ENCODE assay signal across 12 cellular contexts in the genomic region with DNA sequence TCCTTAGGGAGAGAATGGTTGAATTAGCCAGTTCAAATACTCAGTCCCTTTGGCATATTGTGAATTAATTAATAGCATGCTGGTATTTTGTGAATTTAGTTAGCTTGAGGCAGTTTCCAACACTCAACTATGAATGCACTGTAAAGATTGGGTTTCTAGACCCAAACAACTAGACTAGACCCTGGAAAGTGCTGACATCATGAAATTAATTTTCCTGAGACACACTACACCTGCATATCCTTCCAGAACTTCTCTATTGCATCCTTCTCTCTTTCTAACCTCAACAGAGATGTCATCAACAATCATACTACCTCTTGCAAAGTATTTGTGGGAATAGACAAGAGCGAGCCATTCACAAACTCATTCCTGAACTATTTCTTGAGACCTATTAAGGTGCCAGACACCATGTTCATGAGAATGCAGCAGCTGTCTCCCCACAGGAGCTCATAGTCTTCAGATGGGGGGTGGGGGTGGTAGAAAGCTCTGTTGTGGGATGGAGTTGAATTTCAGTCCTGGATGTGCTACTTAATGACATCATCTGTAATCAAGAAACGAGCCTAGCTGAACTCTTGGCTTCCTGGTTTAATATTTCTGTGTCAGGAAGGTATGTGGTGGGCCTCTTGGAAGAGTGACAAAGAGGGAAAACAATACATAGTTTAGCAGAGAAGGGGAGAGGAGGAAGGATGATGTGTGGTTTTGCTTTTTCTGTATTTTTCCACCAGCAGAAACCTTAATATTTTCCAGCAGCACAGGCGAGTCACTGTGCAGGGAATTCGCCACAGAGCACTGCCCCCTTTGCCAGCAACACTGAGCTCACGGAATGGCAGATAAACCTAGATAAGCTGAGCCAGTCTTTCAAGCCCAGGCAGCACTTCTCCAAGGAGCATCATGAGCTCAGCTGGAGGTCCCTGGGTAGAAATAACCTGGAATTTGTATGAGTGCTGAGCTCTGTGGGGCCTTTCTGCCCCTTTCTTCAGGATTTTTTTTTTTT. TPM values are rescaled to one million over a fixed set of nuclear protein-coding genes. Genes with fewer than 3 reads are reported as not detected.
DNase-seq lines count a peak whose midpoint lies in the region; ATAC-seq and TF ChIP-seq lines count a peak whose summit lies in the region.
"Had no signal": no experiment of that assay in that cellular context is flagged by ENCODE, and none has a peak within 500 bp of the region (broad histone marks: within the 10 kb centered on the region; RNA-seq: fewer than 3 reads in every experiment).

No MANE protein-coding gene starts in this region.

- intact Hi-C loops in activated T-helper 2 cell treated with anti-CD3 and anti-CD28 coated beads, Interferon-gamma antibody, Interleukin-2, Interleukin-4, amounts not matched to agents 10 μg/mL and 5 μg/mL and 100 μg/mL, durations not matched to agents 14 hours and 24 hours and 36 hours (cut with micrococcal nuclease): no loop called here

- H3K4me3 ChIP-seq in BLaER1 (no peak overlapping the region), choroid plexus epithelial cell (ENCODE audit: low read depth, low read length) (no peak overlapping the region)
- H3K4me3 ChIP-seq: esophagus squamous epithelium, upper lobe of right lung had no signal

- H3K9me3 ChIP-seq in BLaER1: peaks cover 34% of the 10 kb centered on the region
- H3K9me3 ChIP-seq: upper lobe of right lung had no signal

- TF ChIP-seq CTCF in choroid plexus epithelial cell (conservative IDR thresholded peaks at IDR 0.05; ENCODE audit: low read depth, low read length): no peak

- H3K9ac ChIP-seq in BLaER1: no peak overlapping the region; the same call in 1 of the 2 replicates

- H3K4me2 ChIP-seq in BLaER1: peak overlapping the region; percentile 86

- H3K36me3 ChIP-seq in BLaER1: no peaks in the 10 kb centered on the region
- H3K36me3 ChIP-seq: esophagus squamous epithelium, upper lobe of right lung had no signal

- H3K36me3 Mint-ChIP-seq in activated T-helper 2 cell treated with anti-CD3 and anti-CD28 coated beads, Interferon-gamma antibody, Interleukin-2, Interleukin-4, amounts not matched to agents 10 μg/mL and 5 μg/mL and 100 μg/mL, durations not matched to agents 14 hours and 24 hours and 36 hours (ENCODE audit: low read depth): no peaks in the 10 kb centered on the region
- H3K36me3 Mint-ChIP-seq: activated naive CD4-positive, alpha-beta T cell treated with anti-CD3 and anti-CD28 coated beads, Interleukin-2, amount 50 U/mL, for 72 hours had no signal

- H3K27ac ChIP-seq in BLaER1: peak overlapping the region; percentile 36; the same call in 1 of the 2 replicates
- H3K27ac ChIP-seq: esophagus squamous epithelium, upper lobe of right lung had no signal

- H3K4me1 ChIP-seq in BLaER1: peaks cover 44% of the 10 kb centered on the region
- H3K4me1 ChIP-seq: upper lobe of right lung had no signal

- no peaks in the 10 kb centered on the region for H3K27me3 ChIP-seq in BLaER1
- H3K27me3 ChIP-seq: esophagus squamous epithelium, upper lobe of right lung had no signal

- peaks cover 2% of the 10 kb centered on the region for H3K9me3 Mint-ChIP-seq in activated T-helper 2 cell treated with anti-CD3 and anti-CD28 coated beads, Interferon-gamma antibody, Interleukin-2, Interleukin-4, amounts not matched to agents 10 μg/mL and 5 μg/mL and 100 μg/mL, durations not matched to agents 14 hours and 24 hours and 36 hours

- H4K20me1 ChIP-seq in BLaER1: no peaks in the 10 kb centered on the region

- H3K4me3 Mint-ChIP-seq in activated T-helper 2 cell treated with anti-CD3 and anti-CD28 coated beads, Interferon-gamma antibody, Interleukin-2, Interleukin-4, amounts not matched to agents 10 μg/mL and 5 μg/mL and 100 μg/mL, durations not matched to agents 14 hours and 24 hours and 36 hours (ENCODE audit: low read depth): no peak overlapping the region

- no peak for ATAC-seq in HG02798 (IDR thresholded peaks at IDR 0.05; ENCODE audit: poor library complexity, unreplicated experiment)
- ATAC-seq in GM18870 (IDR thresholded peaks at IDR 0.05; ENCODE audit: unreplicated experiment): no peak
- ATAC-seq: upper lobe of right lung had no signal

- peaks cover 9% of the 10 kb centered on the region for H3K27me3 Mint-ChIP-seq in activated T-helper 2 cell treated with anti-CD3 and anti-CD28 coated beads, Interferon-gamma antibody, Interleukin-2, Interleukin-4, amounts not matched to agents 10 μg/mL and 5 μg/mL and 100 μg/mL, durations not matched to agents 14 hours and 24 hours and 36 hours (ENCODE audit: low read depth)

- in situ Hi-C loops in KBM-7 (cut with MboI; ENCODE audit: low pct_unique_long_range_greater_than_20kb, low sequenced_read_pairs): no loop called here

- no peak overlapping the region for H3K27ac Mint-ChIP-seq in activated T-helper 2 cell treated with anti-CD3 and anti-CD28 coated beads, Interferon-gamma antibody, Interleukin-2, Interleukin-4, amounts not matched to agents 10 μg/mL and 5 μg/mL and 100 μg/mL, durations not matched to agents 14 hours and 24 hours and 36 hours
- H3K27ac Mint-ChIP-seq: activated naive CD4-positive, alpha-beta T cell treated with anti-CD3 and anti-CD28 coated beads, Interleukin-2, amount 50 U/mL, for 72 hours had no signal

- peaks cover 7% of the 10 kb centered on the region for H3K4me1 Mint-ChIP-seq in activated T-helper 2 cell treated with anti-CD3 and anti-CD28 coated beads, Interferon-gamma antibody, Interleukin-2, Interleukin-4, amounts not matched to agents 10 μg/mL and 5 μg/mL and 100 μg/mL, durations not matched to agents 14 hours and 24 hours and 36 hours (ENCODE audit: low read depth)

- peak; percentile 35 for DNase-seq in KBM-7
- peak; percentile 91 for DNase-seq in choroid plexus epithelial cell (ENCODE audit: low read depth)
- DNase-seq in myocyte (ENCODE audit: low read depth): peak; percentile 78
- no peak for DNase-seq in activated CD4-positive, alpha-beta T cell treated with anti-CD3 and anti-CD28 coated beads for 1 hour
- DNase-seq in activated T-helper 2 cell treated with anti-CD3 and anti-CD28 coated beads, Interferon-gamma antibody, Interleukin-2, Interleukin-4, amounts not matched to agents 10 μg/mL and 5 μg/mL and 100 μg/mL, durations not matched to agents 14 hours and 24 hours and 36 hours (ENCODE audit: low spot score): no peak
- DNase-seq: esophagus squamous epithelium, KG1, upper lobe of right lung had no signal

RNA-seq across cellular contexts. Expression of gene CYSLTR2, which starts 53.1 kb away (rescaled TPM):
- total RNA-seq in myocyte: not detected in 2 replicates
- polyA plus RNA-seq in myocyte (2012): not detected
- total RNA-seq in activated T-helper 2 cell treated with anti-CD3 and anti-CD28 coated beads, Interferon-gamma antibody, Interleukin-2, Interleukin-4, amounts not matched to agents 10 μg/mL and 5 μg/mL and 100 μg/mL, durations not matched to agents 14 hours and 24 hours and 36 hours: 3.2 and 3.7 TPM in 2 replicates

Comparison
In these comparisons a context has a peak if more than half of its experiments do, and no peak if none do; other contexts are left out.
1. DNase-seq: peak in KBM-7 (single experiment), choroid plexus epithelial cell (single experiment) and myocyte (single experiment); none in activated CD4-positive, alpha-beta T cell treated with anti-CD3 and anti-CD28 coated beads for 1 hour (single experiment) and activated T-helper 2 cell treated with anti-CD3 and anti-CD28 coated beads, Interferon-gamma antibody, Interleukin-2, Interleukin-4, amounts not matched to agents 10 μg/mL and 5 μg/mL and 100 μg/mL, durations not matched to agents 14 hours and 24 hours and 36 hours (single experiment).